9 cellular contexts compared by ENCODE assay signal in genomic region chr3:169241928-169242751, GRCh38.
DNase-seq lines count a peak whose midpoint lies in the region; ATAC-seq and TF ChIP-seq lines count a peak whose summit lies in the region.
"Had no signal": no experiment of that assay in that cellular context is flagged by ENCODE, and none has a peak within 500 bp of the region (broad histone marks: within the 10 kb centered on the region; RNA-seq: fewer than 3 reads in every experiment).

No MANE protein-coding gene starts in this region.

- H3K23ac ChIP-seq in neuronal stem cell (ENCODE audit: low read depth, low read length, poor library complexity), result no peak overlapping the region

- peak overlapping the region; percentile 57 for H3K4me3 ChIP-seq in AG10803 (ENCODE audit: low read length)
- H3K4me3 ChIP-seq in SJCRH30, result peak overlapping the region; percentile 62
- peak overlapping the region; percentile 36 to 43 for H3K4me3 ChIP-seq in gastroesophageal sphincter
- H3K4me3 ChIP-seq in neuronal stem cell (ENCODE audit: low read length in 2 of 2), result peak overlapping the region; percentile 3 to 55

- no peak overlapping the region for H3K4ac ChIP-seq in neuronal stem cell (ENCODE audit: low read length)

- WGBS in gastroesophageal sphincter (ENCODE audit: low coverage in 1 of 2), 2 donors, result 1 to 5% methylated on average over 8 to 14 of the region's 19 CpGs
- no CpG with 5 or more reads among the region's 19 CpGs for WGBS in neuronal stem cell (ENCODE audit: extremely low coverage in 2 of 2, insufficient read length in 2 of 2, insufficient replicate concordance in 1 of 2), 2 donors

- H2BK5ac ChIP-seq in neuronal stem cell (ENCODE audit: low read length), result peak overlapping the region; percentile 91

- no peaks in the 10 kb centered on the region for H3K9me3 ChIP-seq in SJCRH30 (replicated peaks)
- H3K9me3 ChIP-seq in gastroesophageal sphincter, result no peaks in the 10 kb centered on the region
- H3K9me3 ChIP-seq in neuronal stem cell (replicated peaks in 1 of 2; ENCODE audit: control insufficient read depth in 2 of 2, insufficient read depth in 1 of 2, low read depth in 1 of 2, low read length in 2 of 2), result no peaks in the 10 kb centered on the region

- TF ChIP-seq CTCF in AG10803 (conservative IDR thresholded peaks at IDR 0.05; ENCODE audit: low read length) (no peak), gastroesophageal sphincter (IDR thresholded peaks at IDR 0.05) (no peak)

- peak overlapping the region; percentile 78 for H3K18ac ChIP-seq in neuronal stem cell (ENCODE audit: low read length)

- H3K4me2 ChIP-seq in neuronal stem cell (ENCODE audit: insufficient read depth, low read length, poor library complexity, severe bottlenecking), result peak overlapping the region; percentile 37

- H3K14ac ChIP-seq in neuronal stem cell (ENCODE audit: low read length), result no peak overlapping the region

- ATAC-seq in gastroesophageal sphincter, result peak; percentile 31
- ATAC-seq in HG03039 (IDR thresholded peaks at IDR 0.05; ENCODE audit: unreplicated experiment), result no peak
- no peak for ATAC-seq in GM18511 (IDR thresholded peaks at IDR 0.05; ENCODE audit: unreplicated experiment)

- peak; percentile 32 for DNase-seq in AG10803 (ENCODE audit: low read depth)
- peak; percentile 63 to 69 for DNase-seq in SJCRH30
- DNase-seq in neuronal stem cell (ENCODE audit: low spot score), result peak; percentile 31
- no peak for DNase-seq in KBM-7
- no peak for DNase-seq in GOT3 (lab: John Stamatoyannopoulos, UW)
- DNase-seq: DND-41 had no signal

- H2BK15ac ChIP-seq in neuronal stem cell (ENCODE audit: low read length), result peak overlapping the region; percentile 23

- H2AFZ ChIP-seq in neuronal stem cell (ENCODE audit: low read length), result peak overlapping the region; percentile 76

- H2BK120ac ChIP-seq in neuronal stem cell (ENCODE audit: low read depth, low read length), result no peak overlapping the region

- H2BK12ac ChIP-seq in neuronal stem cell (ENCODE audit: low read length), result no peak overlapping the region

- H3K79me1 ChIP-seq in neuronal stem cell (ENCODE audit: low read depth, low read length), result no peaks in the 10 kb centered on the region

- peak overlapping the region; percentile 72 for H3K9ac ChIP-seq in neuronal stem cell (ENCODE audit: low read depth, low read length, poor library complexity)

- H3K27ac ChIP-seq in SJCRH30 (peak overlapping the region; percentile 56), gastroesophageal sphincter (peak overlapping the region in 3 of 4 donors; percentile 20 to 69 (median 61)), neuronal stem cell (replicated peaks; ENCODE audit: low read length) (peak overlapping the region; percentile 78)

- in situ Hi-C loops in KBM-7 (cut with MboI; ENCODE audit: low pct_unique_long_range_greater_than_20kb, low sequenced_read_pairs), result no loop called here

- H4K91ac ChIP-seq in neuronal stem cell (ENCODE audit: low read depth, low read length, poor library complexity), result no peak overlapping the region

- H3K36me3 ChIP-seq in SJCRH30 (no peaks in the 10 kb centered on the region), gastroesophageal sphincter (no peaks in the 10 kb centered on the region), neuronal stem cell (replicated peaks in 1 of 2; ENCODE audit: control insufficient read depth in 2 of 2, insufficient read depth in 2 of 2, low read length in 2 of 2) (no peaks in the 10 kb centered on the region)

- H2AK5ac ChIP-seq in neuronal stem cell (ENCODE audit: low read depth, low read length), result no peak overlapping the region

- peak overlapping the region; percentile 78 for H4K8ac ChIP-seq in neuronal stem cell (ENCODE audit: low read depth, low read length)

- H3K27me3 ChIP-seq in SJCRH30, result no peaks in the 10 kb centered on the region
- no peaks in the 10 kb centered on the region for H3K27me3 ChIP-seq in gastroesophageal sphincter
- peaks cover 0 to 65% (median 0%) of the 10 kb centered on the region in 3 experiments for H3K27me3 ChIP-seq in neuronal stem cell (ENCODE audit: control insufficient read depth in 3 of 3, insufficient read depth in 3 of 3, low read depth in 1 of 3, low read length in 3 of 3)

- H3K4me1 ChIP-seq in SJCRH30 (peaks cover 4% of the 10 kb centered on the region), gastroesophageal sphincter (peaks cover 0 to 28% (median 0%) of the 10 kb centered on the region in 3 donors), neuronal stem cell (ENCODE audit: control insufficient read depth in 2 of 2, insufficient read depth in 1 of 2, low read depth in 1 of 2, low read length in 2 of 2) (peaks cover 0 to 13% of the 10 kb centered on the region in 2 donors)

- TF ChIP-seq EP300 in gastroesophageal sphincter (IDR thresholded peaks at IDR 0.05), result no peak

- TF ChIP-seq POLR2A in gastroesophageal sphincter (IDR thresholded peaks at IDR 0.05), result no peak

Comparison
In these comparisons a context has a peak if more than half of its experiments do, and no peak if none do; other contexts are left out.
1. DNase-seq: peak in AG10803 (single experiment), SJCRH30 (2 of 2) and neuronal stem cell (single experiment); none in KBM-7 (single experiment) and GOT3 (single experiment).
2. Peak in every context shown above with its lines, with median percentiles within 50 percentile points of each other: H3K4me3 ChIP-seq and H3K27ac ChIP-seq.